Comparison of ENCODE assay signal across 39 cellular contexts in the genomic region with DNA sequence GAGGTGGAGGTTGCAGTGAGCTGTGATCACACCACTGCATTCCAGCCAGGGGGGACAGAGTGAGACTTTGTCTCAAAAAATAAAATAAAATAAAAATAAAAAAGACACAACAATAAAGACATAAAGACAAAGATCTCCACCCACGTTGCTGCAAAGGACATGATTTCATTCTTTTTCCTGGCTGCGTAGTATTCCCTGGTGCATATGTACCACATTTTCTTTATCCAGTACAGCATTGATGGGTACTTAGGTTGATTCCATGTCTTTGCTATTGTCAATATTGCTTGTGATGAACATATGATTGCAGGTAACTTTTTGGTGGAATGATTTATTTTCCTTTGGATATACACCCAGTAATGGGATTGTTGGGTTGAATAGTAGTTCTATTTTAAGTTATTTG. TPM values are rescaled to one million over a fixed set of nuclear protein-coding genes. Genes with fewer than 3 reads are reported as not detected.
"Had no signal": no experiment of that assay in that cellular context is flagged by ENCODE, and none has a peak within 500 bp of the region (broad histone marks: within the 10 kb centered on the region; RNA-seq: fewer than 3 reads in every experiment).

No MANE protein-coding gene starts in this region.

- H3K4me3 ChIP-seq: adrenal gland, ascending aorta, body of pancreas, breast epithelium, cardiac muscle cell had no signal

- H3K9me3 ChIP-seq: adrenal gland, ascending aorta, body of pancreas, breast epithelium had no signal

- ATAC-seq: activated naive CD4-positive, alpha-beta T cell treated with anti-CD3 and anti-CD28 coated beads, Interleukin-2, amount 50 U/mL, for 72 hours; activated naive CD8-positive, alpha-beta T cell treated with anti-CD3 and anti-CD28 coated beads, Interleukin-2, amount 50 U/mL, for 24 hours; activated T-cell treated with anti-CD3 and anti-CD28 coated beads, Interleukin-2, amount 50 U/mL, for 4 hours; activated T-cell treated with anti-CD3 and anti-CD28 coated beads, Interleukin-2, amount 50 U/mL, for 72 hours; activated T-helper 17 cell treated with anti-CD3 and anti-CD28 coated beads, Interleukin-2, amount 50 U/mL, for 72 hours; body of pancreas had no signal

- H3K36me3 Mint-ChIP-seq: activated naive CD4-positive, alpha-beta T cell treated with anti-CD3 and anti-CD28 coated beads, Interleukin-2, amount 10 ng/mL, durations not matched to agents 7 days and 5 days; activated naive CD4-positive, alpha-beta T cell treated with anti-CD3 and anti-CD28 coated beads, Interleukin-2, amount 50 U/mL, for 24 hours; activated naive CD4-positive, alpha-beta T cell treated with anti-CD3 and anti-CD28 coated beads, Interleukin-2, amount 50 U/mL, for 72 hours; activated naive CD8-positive, alpha-beta T cell; activated naive CD8-positive, alpha-beta T cell treated with anti-CD3 and anti-CD28 coated beads for 36 hours; activated naive CD8-positive, alpha-beta T cell treated with anti-CD3 and anti-CD28 coated beads, Interleukin-2, amount 10 ng/mL, durations not matched to agents 7 days and 5 days; brain had no signal

- DNase-seq: activated effector memory CD4-positive, alpha-beta T cell treated with anti-CD3 and anti-CD28 coated beads, Interleukin-2, amount 50 U/mL, for 16 hours; activated effector memory CD4-positive, alpha-beta T cell treated with Interleukin-2 at 50 U/mL for 16 hours; activated gamma-delta T cell; activated gamma-delta T cell treated with Interleukin-2 at 50 U/mL for 16 hours; activated naive CD4-positive, alpha-beta T cell; activated naive CD4-positive, alpha-beta T cell treated with anti-CD3 and anti-CD28 coated beads for 36 hours; activated naive CD4-positive, alpha-beta T cell treated with anti-CD3 and anti-CD28 coated beads, Interleukin-2, amount 10 ng/mL, durations not matched to agents 7 days and 5 days; activated naive CD4-positive, alpha-beta T cell treated with anti-CD3 and anti-CD28 coated beads, Interleukin-2, amount 50 U/mL, for 16 hours; activated naive CD4-positive, alpha-beta T cell treated with Interleukin-2 at 50 U/mL for 16 hours; activated naive CD8-positive, alpha-beta T cell treated with anti-CD3 and anti-CD28 coated beads for 36 hours; activated naive CD8-positive, alpha-beta T cell treated with anti-CD3 and anti-CD28 coated beads, Interleukin-2, amount 10 ng/mL, durations not matched to agents 7 days and 5 days; activated naive CD8-positive, alpha-beta T cell treated with anti-CD3 and anti-CD28 coated beads, Interleukin-2, amount 50 U/mL, for 24 hours; activated T-cell treated with anti-CD3 and anti-CD28 coated beads, Interleukin-2, amount 50 U/mL, for 4 hours; activated T-cell treated with anti-CD3 and anti-CD28 coated beads, Interleukin-2, amount 50 U/mL, for 48 hours; activated T-cell treated with anti-CD3 and anti-CD28 coated beads, Interleukin-2, amount 50 U/mL, for 72 hours; adrenal gland; amniotic stem cell; amygdala; anterior cingulate cortex; aorta; body of pancreas; brain microvascular endothelial cell; caudate nucleus; central memory CD4-positive, alpha-beta T cell; cerebellar nuclear complex had no signal

- H3K36me3 ChIP-seq: adrenal gland, ascending aorta, brain microvascular endothelial cell, breast epithelium, cardiac muscle cell had no signal

- FAIRE-seq: astrocyte, bronchial epithelial cell, colon had no signal

- H3K27me3 ChIP-seq: adrenal gland, ascending aorta, body of pancreas, brain microvascular endothelial cell, breast epithelium, cardiac muscle cell had no signal

- H3K9me3 Mint-ChIP-seq: activated naive CD4-positive, alpha-beta T cell treated with anti-CD3 and anti-CD28 coated beads, Interleukin-2, amount 50 U/mL, for 24 hours; activated naive CD4-positive, alpha-beta T cell treated with anti-CD3 and anti-CD28 coated beads, Interleukin-2, amount 50 U/mL, for 72 hours; activated naive CD8-positive, alpha-beta T cell treated with anti-CD3 and anti-CD28 coated beads, Interleukin-2, amount 50 U/mL, for 24 hours; activated T-cell treated with anti-CD3 and anti-CD28 coated beads, Interleukin-2, amount 50 U/mL, for 4 hours; activated T-helper 1 cell treated with anti-CD3 and anti-CD28 coated beads, Interleukin-12 subunit alpha, Interleukin-12 subunit beta, Interleukin-2, Interleukin-4 antibody, amounts not matched to agents 30 ng/mL and 10 ng/mL and 1 ng/mL, durations not matched to agents 14 hours and 24 hours and 36 hours; activated T-helper 17 cell treated with anti-CD3 and anti-CD28 coated beads, Interleukin-2, amount 50 U/mL, for 72 hours; activated T-helper 2 cell treated with anti-CD3 and anti-CD28 coated beads, Interferon-gamma antibody, Interleukin-2, Interleukin-4, amounts not matched to agents 10 μg/mL and 5 μg/mL and 100 μg/mL, durations not matched to agents 14 hours and 24 hours and 36 hours had no signal

- H3K27ac ChIP-seq: adrenal gland, ascending aorta, body of pancreas, brain microvascular endothelial cell, breast epithelium, cardiac muscle cell had no signal

- H3K4me3 Mint-ChIP-seq: activated naive CD4-positive, alpha-beta T cell treated with anti-CD3 and anti-CD28 coated beads for 36 hours; activated naive CD4-positive, alpha-beta T cell treated with anti-CD3 and anti-CD28 coated beads, Interleukin-2, amount 10 ng/mL, durations not matched to agents 7 days and 5 days; activated naive CD4-positive, alpha-beta T cell treated with anti-CD3 and anti-CD28 coated beads, Interleukin-2, amount 50 U/mL, for 24 hours; activated naive CD8-positive, alpha-beta T cell; activated naive CD8-positive, alpha-beta T cell treated with anti-CD3 and anti-CD28 coated beads for 36 hours; activated naive CD8-positive, alpha-beta T cell treated with anti-CD3 and anti-CD28 coated beads, Interleukin-2, amount 10 ng/mL, durations not matched to agents 7 days and 5 days; activated naive CD8-positive, alpha-beta T cell treated with anti-CD3 and anti-CD28 coated beads, Interleukin-2, amount 50 U/mL, for 24 hours; activated T-cell treated with anti-CD3 and anti-CD28 coated beads, Interleukin-2, amount 50 U/mL, for 4 hours; activated T-cell treated with anti-CD3 and anti-CD28 coated beads, Interleukin-2, amount 50 U/mL, for 72 hours; activated T-helper 1 cell treated with anti-CD3 and anti-CD28 coated beads, Interleukin-12 subunit alpha, Interleukin-12 subunit beta, Interleukin-2, Interleukin-4 antibody, amounts not matched to agents 30 ng/mL and 10 ng/mL and 1 ng/mL, durations not matched to agents 14 hours and 24 hours and 36 hours; activated T-helper 17 cell treated with anti-CD3 and anti-CD28 coated beads, Interleukin-2, amount 50 U/mL, for 72 hours; brain; central memory CD8-positive, alpha-beta T cell had no signal

- H3K27ac Mint-ChIP-seq: activated naive CD4-positive, alpha-beta T cell treated with anti-CD3 and anti-CD28 coated beads for 36 hours; activated naive CD4-positive, alpha-beta T cell treated with anti-CD3 and anti-CD28 coated beads, Interleukin-2, amount 10 ng/mL, durations not matched to agents 7 days and 5 days; activated naive CD4-positive, alpha-beta T cell treated with anti-CD3 and anti-CD28 coated beads, Interleukin-2, amount 50 U/mL, for 24 hours; activated naive CD4-positive, alpha-beta T cell treated with anti-CD3 and anti-CD28 coated beads, Interleukin-2, amount 50 U/mL, for 72 hours; activated naive CD8-positive, alpha-beta T cell; activated naive CD8-positive, alpha-beta T cell treated with anti-CD3 and anti-CD28 coated beads for 36 hours; activated naive CD8-positive, alpha-beta T cell treated with anti-CD3 and anti-CD28 coated beads, Interleukin-2, amount 10 ng/mL, durations not matched to agents 7 days and 5 days; activated naive CD8-positive, alpha-beta T cell treated with anti-CD3 and anti-CD28 coated beads, Interleukin-2, amount 50 U/mL, for 24 hours; activated T-cell treated with anti-CD3 and anti-CD28 coated beads, Interleukin-2, amount 50 U/mL, for 72 hours; activated T-helper 1 cell treated with anti-CD3 and anti-CD28 coated beads, Interleukin-12 subunit alpha, Interleukin-12 subunit beta, Interleukin-2, Interleukin-4 antibody, amounts not matched to agents 30 ng/mL and 10 ng/mL and 1 ng/mL, durations not matched to agents 14 hours and 24 hours and 36 hours; activated T-helper 17 cell treated with anti-CD3 and anti-CD28 coated beads, Interleukin-2, amount 50 U/mL, for 72 hours; activated T-helper 2 cell treated with anti-CD3 and anti-CD28 coated beads, Interferon-gamma antibody, Interleukin-2, Interleukin-4, amounts not matched to agents 10 μg/mL and 5 μg/mL and 100 μg/mL, durations not matched to agents 14 hours and 24 hours and 36 hours had no signal

- H3K4me1 Mint-ChIP-seq: activated naive CD4-positive, alpha-beta T cell treated with anti-CD3 and anti-CD28 coated beads, Interleukin-2, amount 10 ng/mL, durations not matched to agents 7 days and 5 days; activated naive CD4-positive, alpha-beta T cell treated with anti-CD3 and anti-CD28 coated beads, Interleukin-2, amount 50 U/mL, for 24 hours; activated naive CD8-positive, alpha-beta T cell treated with anti-CD3 and anti-CD28 coated beads for 36 hours; activated naive CD8-positive, alpha-beta T cell treated with anti-CD3 and anti-CD28 coated beads, Interleukin-2, amount 10 ng/mL, durations not matched to agents 7 days and 5 days; activated naive CD8-positive, alpha-beta T cell treated with anti-CD3 and anti-CD28 coated beads, Interleukin-2, amount 50 U/mL, for 24 hours; activated T-helper 17 cell treated with anti-CD3 and anti-CD28 coated beads, Interleukin-2, amount 50 U/mL, for 72 hours; central memory CD8-positive, alpha-beta T cell had no signal

- H3K4me1 ChIP-seq: adrenal gland, ascending aorta, body of pancreas, breast epithelium had no signal

RNA-seq across cellular contexts. Expression of gene CCDC3, which starts 42.0 kb away (rescaled TPM):
- total RNA-seq: activated naive CD8-positive, alpha-beta T cell treated with anti-CD3 and anti-CD28 coated beads, Interleukin-2, amount 10 ng/mL, durations not matched to agents 7 days and 5 days had no signal
